ENCODE assay signal across 11 cellular contexts in genomic region chr16:11799017-11799381, GRCh38. TPM values are rescaled to one million over a fixed set of nuclear protein-coding genes. Genes with fewer than 3 reads are reported as not detected.
A peak's percentile ranks its signal among the peaks of the same experiment; 100 is the strongest.
DNase-seq lines count a peak whose midpoint lies in the region; ATAC-seq and TF ChIP-seq lines count a peak whose summit lies in the region.
"Had no signal": no experiment of that assay in that cellular context is flagged by ENCODE, and none has a peak within 500 bp of the region (broad histone marks: within the 10 kb centered on the region; RNA-seq: fewer than 3 reads in every experiment).

No MANE protein-coding gene starts in this region.

- H3K36me3 ChIP-seq in SJSA1 (peaks cover 29% of the 10 kb centered on the region), spleen (peaks cover 0 to 10% (median 0%) of the 10 kb centered on the region in 6 donors)
- H3K36me3 ChIP-seq: uterus had no signal

- no peaks in the 10 kb centered on the region for H3K9me3 Mint-ChIP-seq in T-helper 1 cell treated with Interleukin-12 subunit alpha and Interleukin-12 subunit beta and Interleukin-4 antibody, amounts not matched to agents 30 μg/mL and 1 μg/mL, for 36 hours

- intact Hi-C loops in spleen (cut with DNase I; ENCODE audit: low total_unique reads) = loop anchor here (10.0 kb wide), 1 partner anchor 54 kb away; the partner anchor contains the start of gene TXNDC11
- intact Hi-C loops in left colon (cut with DNase I, micrococcal nuclease) = no loop called here

- peaks cover 55% of the 10 kb centered on the region for H3K4me1 Mint-ChIP-seq in T-helper 1 cell treated with Interleukin-12 subunit alpha and Interleukin-12 subunit beta and Interleukin-4 antibody, amounts not matched to agents 30 μg/mL and 1 μg/mL, for 36 hours (ENCODE audit: low read depth)

- DNase-seq in T-helper 1 cell (no peak), SJSA1 (ENCODE audit: low read depth in 1 of 2, low spot score in 2 of 2) (no peak), fibroblast of mammary gland (ENCODE audit: low read depth) (no peak), spleen (no peak), left colon (no peak), kidney tubule cell (ENCODE audit: low spot score) (no peak), nucleus accumbens (lab: John Stamatoyannopoulos, UW) (no peak)
- DNase-seq: anterior cingulate cortex, NCI-H1092, uterus had no signal

- ATAC-seq in left colon = no peak

- no peaks in the 10 kb centered on the region for H3K27me3 Mint-ChIP-seq in T-helper 1 cell treated with Interleukin-12 subunit alpha and Interleukin-12 subunit beta and Interleukin-4 antibody, amounts not matched to agents 30 μg/mL and 1 μg/mL, for 36 hours (ENCODE audit: low read depth)

- H3K9me3 ChIP-seq in SJSA1 (replicated peaks) (no peaks in the 10 kb centered on the region), spleen (no peaks in the 10 kb centered on the region)
- H3K9me3 ChIP-seq: uterus had no signal

- TF ChIP-seq POLR2A in spleen (IDR thresholded peaks at IDR 0.05) = no peak

- peaks cover 26% of the 10 kb centered on the region for H3K36me3 Mint-ChIP-seq in T-helper 1 cell treated with Interleukin-12 subunit alpha and Interleukin-12 subunit beta and Interleukin-4 antibody, amounts not matched to agents 30 μg/mL and 1 μg/mL, for 36 hours (ENCODE audit: low read depth)

- TF ChIP-seq CTCF in fibroblast of mammary gland (conservative IDR thresholded peaks at IDR 0.05; ENCODE audit: control insufficient read depth, insufficient read depth, low read depth, low read length) (no peak), spleen (IDR thresholded peaks at IDR 0.05 in 8 of 11, conservative IDR thresholded peaks at IDR 0.05 in 3 of 11) (no peak)

- H3K27me3 ChIP-seq in SJSA1 (replicated peaks) = no peaks in the 10 kb centered on the region
- no peaks in the 10 kb centered on the region for H3K27me3 ChIP-seq in spleen (replicated peaks in 1 of 7)
- H3K27me3 ChIP-seq: uterus had no signal

- WGBS in spleen, 5 donors = 89 to 97% (median 95%) methylated on average over 10 of the region's 10 CpGs

- H3K27ac Mint-ChIP-seq in T-helper 1 cell treated with Interleukin-12 subunit alpha and Interleukin-12 subunit beta and Interleukin-4 antibody, amounts not matched to agents 30 μg/mL and 1 μg/mL, for 36 hours = peak overlapping the region; percentile 87

- H3K4me3 ChIP-seq in SJSA1 = no peak overlapping the region
- H3K4me3 ChIP-seq in fibroblast of mammary gland (ENCODE audit: control insufficient read depth, low read depth, low read length) = peak overlapping the region; percentile 83
- peak overlapping the region in 2 of 8 donors; percentile 75 to 86 for H3K4me3 ChIP-seq in spleen

- 0 out of 2 replicates have a peak overlapping the region, but pooled peaks have one; percentile 19 for H3K27ac ChIP-seq in SJSA1
- H3K27ac ChIP-seq in spleen = peak overlapping the region in 7 of 8 donors; percentile 27 to 99 (median 98)

- peak overlapping the region; percentile 89 for H3K4me3 Mint-ChIP-seq in T-helper 1 cell treated with Interleukin-12 subunit alpha and Interleukin-12 subunit beta and Interleukin-4 antibody, amounts not matched to agents 30 μg/mL and 1 μg/mL, for 36 hours

- H3K4me1 ChIP-seq in SJSA1 (replicated peaks) = peaks cover 77% of the 10 kb centered on the region
- peaks cover 37 to 59% (median 53%) of the 10 kb centered on the region in 6 donors for H3K4me1 ChIP-seq in spleen

RNA-seq across cellular contexts. Expression of gene ZC3H7A, which starts 1.9 kb away (rescaled TPM):
- total RNA-seq in SJSA1 (2014; rRNA removed; shearing (Covaris generic)) = 47.4 and 60.9 TPM in 2 replicates
- total RNA-seq in spleen (100 to 1,000 TPM in 3 of 7 donors, 10 to 100 TPM in 4; 77.1 to 118 (median 90.3) TPM), left colon (10 to 100 TPM; 34.4 to 43.7 TPM)
- polyA plus RNA-seq in spleen = 10 to 100 TPM; 28.7 to 41.6 (median 34.1) TPM

RNA-seq across cellular contexts. Expression of gene RSL1D1, which starts 52.3 kb away (rescaled TPM):
- 120 and 204 TPM in 2 replicates for total RNA-seq in SJSA1 (2014; rRNA removed; shearing (Covaris generic))
- total RNA-seq in spleen (100 to 1,000 TPM in 6 of 7 donors, 10 to 100 TPM in 1; 85.8 to 135 (median 112) TPM), left colon (10 to 100 TPM; 82.8 to 91.6 TPM)
- polyA plus RNA-seq in spleen = 100 to 1,000 TPM in 2 of 3 donors, 10 to 100 TPM in 1; 75.6 to 124 (median 104) TPM

RNA-seq across cellular contexts. Expression of gene TXNDC11, which starts 56.3 kb away (rescaled TPM):
- total RNA-seq in SJSA1 (2014; rRNA removed; shearing (Covaris generic)) = 22.1 and 29.7 TPM in 2 replicates
- total RNA-seq in spleen (100 to 1,000 TPM in 1 of 7 donors, 10 to 100 TPM in 6; 42.7 to 104 (median 64.0) TPM), left colon (10 to 100 TPM; 67.4 TPM)
- polyA plus RNA-seq in spleen = 10 to 100 TPM; 28.3 to 43.4 (median 36.6) TPM
